Comparison of ENCODE assay signal across 9 cellular contexts in genomic region chr21:21232320-21232719, GRCh38.
DNase-seq lines count a peak whose midpoint lies in the region; ATAC-seq and TF ChIP-seq lines count a peak whose summit lies in the region.
"Had no signal": no experiment of that assay in that cellular context is flagged by ENCODE, and none has a peak within 500 bp of the region (broad histone marks: within the 10 kb centered on the region; RNA-seq: fewer than 3 reads in every experiment).

No MANE protein-coding gene starts in this region.

- H3K36me3 Mint-ChIP-seq in osteocyte (ENCODE audit: unreplicated experiment), result no peaks in the 10 kb centered on the region
- H3K36me3 Mint-ChIP-seq: naive B cell had no signal

- DNase-seq in DMS53 (lab: John Stamatoyannopoulos, UW) (peak; percentile 24), DMS53 treated with DMSO at 0.1 percent for 48 hours (lab: John Stamatoyannopoulos, UW; ENCODE audit: unreplicated experiment) (no peak), NCI-H446 (lab: John Stamatoyannopoulos, UW) (peak; percentile 50 to 77), dermis blood vessel endothelial cell (peak; percentile 0), osteocyte (ENCODE audit: extremely low spot score, unreplicated experiment) (no peak), CD1c-positive myeloid dendritic cell (ENCODE audit: extremely low spot score) (no peak)
- DNase-seq in activated CD4-positive, CD25-positive, alpha-beta regulatory T cell treated with anti-CD3 and anti-CD28 coated beads, Interleukin-2, amount 50 U/mL, for 72 hours, result no peak
- DNase-seq: naive B cell had no signal

- no peak for ATAC-seq in GM21717 (IDR thresholded peaks at IDR 0.05; ENCODE audit: unreplicated experiment)

- peak; percentile 74 for TF ChIP-seq CTCF in osteocyte (IDR thresholded peaks at IDR 0.05)

- no peak overlapping the region for H3K4me3 Mint-ChIP-seq in osteocyte (ENCODE audit: unreplicated experiment)
- H3K4me3 Mint-ChIP-seq: naive B cell had no signal

- no peak overlapping the region for H3K27ac Mint-ChIP-seq in osteocyte (ENCODE audit: unreplicated experiment)
- H3K27ac Mint-ChIP-seq: naive B cell had no signal

- H3K4me1 Mint-ChIP-seq in osteocyte (ENCODE audit: unreplicated experiment), result peaks cover 11% of the 10 kb centered on the region
- H3K4me1 Mint-ChIP-seq: naive B cell had no signal

- H3K27me3 Mint-ChIP-seq in osteocyte (ENCODE audit: unreplicated experiment), result no peaks in the 10 kb centered on the region
- H3K27me3 Mint-ChIP-seq: naive B cell had no signal

- H3K9me3 Mint-ChIP-seq in osteocyte (ENCODE audit: unreplicated experiment), result no peaks in the 10 kb centered on the region
- H3K9me3 Mint-ChIP-seq: naive B cell had no signal

Comparison
In these comparisons a context has a peak if more than half of its experiments do, and no peak if none do; other contexts are left out.
1. DNase-seq: peak in DMS53 (single experiment), NCI-H446 (2 of 2) and dermis blood vessel endothelial cell (single experiment); none in DMS53 treated with DMSO at 0.1 percent for 48 hours (single experiment), osteocyte (single experiment), activated CD4-positive, CD25-positive, alpha-beta regulatory T cell treated with anti-CD3 and anti-CD28 coated beads, Interleukin-2, amount 50 U/mL, for 72 hours (single experiment) and CD1c-positive myeloid dendritic cell (single experiment).